In genomic region chr4:105147226-105148151, GRCh38 we compare ENCODE assay signal across 8 cellular contexts. TPM values are rescaled to one million over a fixed set of nuclear protein-coding genes. Genes with fewer than 3 reads are reported as not detected.
DNase-seq lines count a peak whose midpoint lies in the region; ATAC-seq and TF ChIP-seq lines count a peak whose summit lies in the region.

No MANE protein-coding gene starts in this region.

- H3K4me1 Mint-ChIP-seq in CD4-positive, alpha-beta T cell (ENCODE audit: low read depth) = peaks cover 50% of the 10 kb centered on the region

- no peaks in the 10 kb centered on the region for H3K9me3 ChIP-seq in CD4-positive, alpha-beta T cell (ENCODE audit: control insufficient read depth, low read length)
- H3K9me3 ChIP-seq in body of pancreas = no peaks in the 10 kb centered on the region

- peaks cover 30% of the 10 kb centered on the region for H3K4me1 ChIP-seq in body of pancreas

- H3K9me3 Mint-ChIP-seq in CD4-positive, alpha-beta T cell = no peaks in the 10 kb centered on the region

- peak in 3 of 10 experiments; percentile 2 to 9 (median 3) for DNase-seq in CD4-positive, alpha-beta T cell
- DNase-seq in HEK293T (ENCODE audit: extremely low spot score) (peak; percentile 15), SK-N-DZ (ENCODE audit: low spot score) (peak; percentile 64), body of pancreas (peak; percentile 13 to 45 (median 24)), sciatic nerve (ENCODE audit: low spot score) (no peak), HuH-7.5 (ENCODE audit: low spot score) (no peak), NCI-H2196 treated with DMSO at 0.1 percent for 48 hours (lab: John Stamatoyannopoulos, UW; ENCODE audit: unreplicated experiment) (no peak)

- no peaks in the 10 kb centered on the region for H3K27me3 Mint-ChIP-seq in CD4-positive, alpha-beta T cell

- no peak for TF ChIP-seq CTCF in CD4-positive, alpha-beta T cell (IDR thresholded peaks at IDR 0.05)
- TF ChIP-seq CTCF in body of pancreas (IDR thresholded peaks at IDR 0.05) = no peak

- CTCF ChIA-PET in CD4-positive, alpha-beta T cell (lab: Charles Lee) = no interaction called here
- CTCF ChIA-PET in HEK293T (lab: Yijun Ruan, JAX) = no interaction called here

- H3K27ac ChIP-seq in CD4-positive, alpha-beta T cell (ENCODE audit: low read depth, low read length) = peak overlapping the region; percentile 69
- peak overlapping the region; percentile 41 to 90 (median 79) for H3K27ac ChIP-seq in body of pancreas

- H3K36me3 Mint-ChIP-seq in CD4-positive, alpha-beta T cell (ENCODE audit: low read depth) = peaks cover 19% of the 10 kb centered on the region

- no peaks in the 10 kb centered on the region for H3K27me3 ChIP-seq in CD4-positive, alpha-beta T cell (ENCODE audit: control insufficient read depth, insufficient read depth, low read length)
- no peaks in the 10 kb centered on the region for H3K27me3 ChIP-seq in body of pancreas

- intact Hi-C loops in CD4-positive, alpha-beta T cell (cut with DNase I, micrococcal nuclease) = loop anchor here in 1 of 2 experiments (10.0 kb wide), 1 partner anchor 567 kb away; no protein-coding TSS in a partner anchor
- intact Hi-C loops in body of pancreas (cut with DNase I) (no loop called here), sciatic nerve (cut with DNase I) (no loop called here)

- POLR2A ChIA-PET in CD4-positive, alpha-beta T cell (lab: Charles Lee) = interaction anchor here (0.8 to 3.4 kb wide), 5 partner anchors 8 to 326 kb away, joined by 3 to 45 read pairs (median 4); partner anchors contain the start of gene PPA2
- POLR2A ChIA-PET in HEK293T (lab: Yijun Ruan, JAX) = interaction anchor here (0.5 to 2.4 kb wide), 4 partner anchors 50 to 326 kb away, joined by 3 to 15 read pairs (median 4); partner anchors contain the start of gene PPA2

- H3K4me3 ChIP-seq in body of pancreas = peak overlapping the region; percentile 47 to 77
- H3K4me3 ChIP-seq in iPS-11a (ENCODE audit: low read depth, low read length) = peak overlapping the region; percentile 89

- peak overlapping the region; percentile 98 for H3K27ac Mint-ChIP-seq in CD4-positive, alpha-beta T cell

- ATAC-seq in CD4-positive, alpha-beta T cell (ENCODE audit: poor library complexity) = no peak
- ATAC-seq in body of pancreas (peak; percentile 23), sciatic nerve (peak; percentile 41)

- peak overlapping the region; percentile 99 for H3K4me3 Mint-ChIP-seq in CD4-positive, alpha-beta T cell

- no peaks in the 10 kb centered on the region for H3K36me3 ChIP-seq in body of pancreas (replicated peaks in 1 of 2; ENCODE audit: insufficient read depth in 1 of 2, low read depth in 2 of 2)

- TF ChIP-seq POLR2A in body of pancreas (IDR thresholded peaks at IDR 0.05) = no peak

- WGBS in body of pancreas, 2 donors = 0 to 1% methylated on average over 25 of the region's 25 CpGs

TF ChIP-seq in HEK293T, 16 proteins besides CTCF, POLR2A, EP300 and RAD21:
- no peak for TF ChIP-seq L3MBTL2 (conservative IDR thresholded peaks at IDR 0.05)
- TF ChIP-seq SUZ12 (IDR thresholded peaks at IDR 0.05) = no peak
- TF ChIP-seq ZNF384 (IDR thresholded peaks at IDR 0.05) = no peak
- no peak for TF ChIP-seq FOXK2 (IDR thresholded peaks at IDR 0.05)
- TF ChIP-seq SP1 (IDR thresholded peaks at IDR 0.05) = no peak
- TF ChIP-seq FOXM1 (IDR thresholded peaks at IDR 0.05; ENCODE audit: borderline replicate concordance) = no peak
- no peak for TF ChIP-seq CTBP1 (IDR thresholded peaks at IDR 0.05; ENCODE audit: borderline replicate concordance)
- TF ChIP-seq, protein P1, sequence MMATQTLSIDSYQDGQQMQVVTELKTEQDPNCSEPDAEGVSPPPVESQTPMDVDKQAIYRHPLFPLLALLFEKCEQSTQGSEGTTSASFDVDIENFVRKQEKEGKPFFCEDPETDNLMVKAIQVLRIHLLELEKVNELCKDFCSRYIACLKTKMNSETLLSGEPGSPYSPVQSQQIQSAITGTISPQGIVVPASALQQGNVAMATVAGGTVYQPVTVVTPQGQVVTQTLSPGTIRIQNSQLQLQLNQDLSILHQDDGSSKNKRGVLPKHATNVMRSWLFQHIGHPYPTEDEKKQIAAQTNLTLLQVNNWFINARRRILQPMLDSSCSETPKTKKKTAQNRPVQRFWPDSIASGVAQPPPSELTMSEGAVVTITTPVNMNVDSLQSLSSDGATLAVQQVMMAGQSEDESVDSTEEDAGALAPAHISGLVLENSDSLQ (IDR thresholded peaks at IDR 0.05) = peak; percentile 9; the same call in 1 of the 2 replicates
- TF ChIP-seq NFRKB (IDR thresholded peaks at IDR 0.05) = peak; percentile 9; the same call in 1 of the 2 replicates
- TF ChIP-seq HDGF (IDR thresholded peaks at IDR 0.05; ENCODE audit: borderline replicate concordance) = no peak
- TF ChIP-seq ARNT (IDR thresholded peaks at IDR 0.05) = no peak
- no peak for TF ChIP-seq LEF1 (IDR thresholded peaks at IDR 0.05; ENCODE audit: borderline replicate concordance)
- no peak for TF ChIP-seq BHLHE40 (IDR thresholded peaks at IDR 0.05; ENCODE audit: borderline replicate concordance)
- TF ChIP-seq TARDBP (IDR thresholded peaks at IDR 0.05) = no peak

RNA-seq across cellular contexts. Expression of gene TET2, which starts 0.8 kb away (rescaled TPM):
- total RNA-seq in CD4-positive, alpha-beta T cell = 10 to 100 TPM; 31.0 to 32.0 TPM
- polyA plus RNA-seq in SK-N-DZ (2014; cell fraction: cytosol; rRNA removed) = 5.3 and 5.9 TPM in 2 replicates
- 6.8 and 8.5 TPM in 2 replicates for polyA plus RNA-seq in SK-N-DZ (2014; cell fraction: nucleus; rRNA removed)
- total RNA-seq in body of pancreas (10 to 100 TPM; 11.2 to 17.5 TPM), sciatic nerve (42.0 TPM)

Comparison
In these comparisons a context has a peak if more than half of its experiments do, and no peak if none do; other contexts are left out.
1. DNase-seq: peak in HEK293T (single experiment), SK-N-DZ (single experiment) and body of pancreas (4 of 4); none in sciatic nerve (single experiment), HuH-7.5 (single experiment) and NCI-H2196 treated with DMSO at 0.1 percent for 48 hours (single experiment).